In genomic region chr10:11144626-11145497, GRCh38 we compare ENCODE assay signal across 8 cellular contexts.
A peak's percentile ranks its signal among the peaks of the same experiment; 100 is the strongest.
DNase-seq lines count a peak whose midpoint lies in the region; ATAC-seq, FAIRE-seq and TF ChIP-seq lines count a peak whose summit lies in the region.

No MANE protein-coding gene starts in this region.

- POLR2A ChIA-PET in T-cell (lab: Charles Lee), result interaction anchor here (0.5 to 7.3 kb wide), 10 partner anchors 12 to 814 kb away, joined by 3 to 417 read pairs (median 4); no protein-coding TSS in a partner anchor

- no peaks in the 10 kb centered on the region for H3K9me3 ChIP-seq in neutrophil

- H3K9me3 Mint-ChIP-seq in T-cell, result no peaks in the 10 kb centered on the region

- H3K27me3 Mint-ChIP-seq in T-cell, result no peaks in the 10 kb centered on the region

- H3K4me1 ChIP-seq in neutrophil (ENCODE audit: control insufficient read depth in 1 of 2, insufficient read depth in 1 of 2, low read depth in 1 of 2, low read length in 1 of 2), result peaks cover 66 to 70% of the 10 kb centered on the region in 2 experiments

- DNase-seq in T-cell, result no peak
- DNase-seq in NCI-H2107 treated with DMSO at 0.1 percent for 48 hours (lab: John Stamatoyannopoulos, UW; ENCODE audit: unreplicated experiment), result no peak
- no peak for DNase-seq in OCI-M2 (lab: John Stamatoyannopoulos, UW; ENCODE audit: unreplicated experiment)
- no peak for DNase-seq in activated effector memory CD4-positive, alpha-beta T cell treated with Interleukin-2 at 50 U/mL for 16 hours
- DNase-seq in D721Med (ENCODE audit: insufficient read length, low spot score), result no peak

- no peak for FAIRE-seq in D721Med (lab: Jason Lieb, UNC)

- CTCF ChIA-PET in T-cell (lab: Charles Lee), result interaction anchor here (0.6 to 4.0 kb wide), 15 partner anchors 17 to 284 kb away, joined by 3 to 40 read pairs (median 5); no protein-coding TSS in a partner anchor

- no peak for TF ChIP-seq CTCF in neutrophil (IDR thresholded peaks at IDR 0.05)
- TF ChIP-seq CTCF in D721Med (IDR thresholded peaks at IDR 0.05; ENCODE audit: insufficient read depth, missing control alignments), result no peak

- peak overlapping the region; percentile 59 to 75 (median 71) for H3K4me3 Mint-ChIP-seq in T-cell

- peak overlapping the region; percentile 34 to 42 for H3K4me3 ChIP-seq in neutrophil (ENCODE audit: low read depth in 1 of 2, low read length in 1 of 2)

- no peaks in the 10 kb centered on the region for H3K36me3 ChIP-seq in neutrophil

- H3K27ac ChIP-seq in neutrophil, result peak overlapping the region; percentile 64

- H3K36me3 Mint-ChIP-seq in T-cell, result no peaks in the 10 kb centered on the region

- H3K27ac Mint-ChIP-seq in T-cell, result peak overlapping the region; percentile 96 to 98

- H3K27me3 ChIP-seq in neutrophil, result no peaks in the 10 kb centered on the region

- peaks cover 98 to 100% (median 98%) of the 10 kb centered on the region in 3 donors for H3K4me1 Mint-ChIP-seq in T-cell

- peak; percentile 24 for ATAC-seq in GM19397 (IDR thresholded peaks at IDR 0.05; ENCODE audit: unreplicated experiment)
- ATAC-seq in HG02943 (IDR thresholded peaks at IDR 0.05; ENCODE audit: low read depth, unreplicated experiment), result peak; percentile 39
- ATAC-seq in T-cell (replicated peaks in 1 of 4), result peak in 3 of 4 experiments; percentile 5 to 28 (median 8)
